1 cellular context compared by ENCODE assay signal in genomic region chr15:64814283-64814682, GRCh38. TPM values are rescaled to one million over a fixed set of nuclear protein-coding genes. Genes with fewer than 3 reads are reported as not detected.
"Had no signal": no experiment of that assay in that cellular context is flagged by ENCODE, and none has a peak within 500 bp of the region (broad histone marks: within the 10 kb centered on the region; RNA-seq: fewer than 3 reads in every experiment).

No MANE protein-coding gene starts in this region.

RNA-seq across cellular contexts. Expression of gene RBPMS2, which starts 38.9 kb away (rescaled TPM):
- total RNA-seq: GM23248 had no signal
